Comparison of ENCODE assay signal across 1 cellular context in the genomic region with DNA sequence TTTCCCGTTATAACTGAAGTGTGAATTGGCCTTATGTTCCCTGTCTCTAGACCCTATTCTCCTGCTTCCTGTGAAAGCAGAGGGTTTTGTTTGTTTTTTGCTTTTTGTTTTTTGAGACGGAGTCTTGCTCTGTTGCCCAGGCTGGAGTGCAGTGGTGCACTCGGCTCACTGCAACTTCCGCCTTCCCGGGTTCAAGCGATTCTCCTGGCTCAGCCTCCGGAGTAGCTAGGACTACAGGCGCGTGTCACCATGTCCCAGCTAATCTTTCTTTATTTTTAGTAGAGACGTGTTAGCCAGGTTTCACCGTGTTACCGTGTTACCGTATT.
TF ChIP-seq lines count a peak whose summit lies in the region.

No MANE protein-coding gene starts in this region.

TF ChIP-seq in K562, 482 proteins besides CTCF, POLR2A, EP300 and RAD21:
- TF ChIP-seq HDAC3 (IDR thresholded peaks at IDR 0.05; ENCODE audit: borderline replicate concordance, partially characterized antibody) (no peak), XRCC3 (IDR thresholded peaks at IDR 0.05) (no peak), RFX1 (IDR thresholded peaks at IDR 0.05) (no peak)
